In the genomic region with DNA sequence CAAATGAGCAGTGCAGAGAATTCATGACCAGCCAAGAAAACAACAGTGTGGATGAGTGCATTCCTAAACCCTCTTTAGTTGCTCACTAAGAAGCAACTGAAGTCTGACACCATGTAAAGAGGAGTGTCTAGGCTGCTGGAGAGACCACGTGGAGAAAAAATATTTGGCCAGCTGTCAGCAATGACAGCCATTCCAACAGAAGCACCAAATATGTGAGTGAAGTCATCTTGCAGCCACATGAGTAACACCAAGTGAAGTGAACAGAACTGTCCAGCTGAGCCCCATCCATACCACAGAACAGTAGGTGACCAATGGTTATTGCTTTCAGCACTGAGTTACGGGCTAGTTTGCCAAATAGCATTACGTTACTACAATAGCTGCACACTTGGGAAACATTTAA, we compare ENCODE assay signal across 12 cellular contexts.
DNase-seq lines count a peak whose midpoint lies in the region; ATAC-seq and TF ChIP-seq lines count a peak whose summit lies in the region.
"Had no signal": no experiment of that assay in that cellular context is flagged by ENCODE, and none has a peak within 500 bp of the region (broad histone marks: within the 10 kb centered on the region; RNA-seq: fewer than 3 reads in every experiment).

No MANE protein-coding gene starts in this region.

- ATAC-seq in GM21737 (IDR thresholded peaks at IDR 0.05; ENCODE audit: unreplicated experiment) (no peak), GM19035 (IDR thresholded peaks at IDR 0.05; ENCODE audit: unreplicated experiment) (no peak), GM19324 (IDR thresholded peaks at IDR 0.05; ENCODE audit: low FRiP score, unreplicated experiment) (no peak)

- CTCF ChIA-PET in HEK293T (lab: Yijun Ruan, JAX), result no interaction called here

- POLR2A ChIA-PET in HEK293T (lab: Yijun Ruan, JAX), result no interaction called here

- peak; percentile 69 for DNase-seq in AG08396 (ENCODE audit: low spot score)
- DNase-seq in HEK293T (ENCODE audit: extremely low spot score), result no peak
- DNase-seq in astrocyte of the hippocampus (ENCODE audit: low read depth, low spot score), result peak; percentile 92
- peak; percentile 59 for DNase-seq in left kidney (ENCODE audit: low read depth, low spot score)
- DNase-seq in HuH-7.5 (ENCODE audit: low spot score), result no peak
- DNase-seq: activated B cell treated with CpG ODN at 0.5 μM for 24 hours, C1 segment of cervical spinal cord, cortex of kidney, MV-4-11 had no signal

TF ChIP-seq in HEK293T, 16 proteins besides CTCF, POLR2A, EP300 and RAD21:
- peak; percentile 37 for TF ChIP-seq PKNOX1 (IDR thresholded peaks at IDR 0.05)
- TF ChIP-seq L3MBTL2 (conservative IDR thresholded peaks at IDR 0.05), result no peak
- TF ChIP-seq FOXK2 (IDR thresholded peaks at IDR 0.05), result no peak
- no peak for TF ChIP-seq TARDBP (IDR thresholded peaks at IDR 0.05)
- no peak for TF ChIP-seq HDGF (IDR thresholded peaks at IDR 0.05; ENCODE audit: borderline replicate concordance)

Comparison
In these comparisons a context has a peak if more than half of its experiments do, and no peak if none do; other contexts are left out.
1. DNase-seq: peak in AG08396 (single experiment), astrocyte of the hippocampus (single experiment) and left kidney (single experiment); none in HEK293T (single experiment) and HuH-7.5 (single experiment).